Comparison of ENCODE assay signal across 1 cellular context in genomic region chr12:53696285-53696654, GRCh38.
TF ChIP-seq lines count a peak whose summit lies in the region.

No MANE protein-coding gene starts in this region.

TF ChIP-seq in H1, 55 proteins besides CTCF, POLR2A, EP300 and RAD21:
- TF ChIP-seq BCL11A (IDR thresholded peaks at IDR 0.05; ENCODE audit: low read depth in 2 of 2, low read length in 2 of 2) (no peak), TBP (IDR thresholded peaks at IDR 0.05; ENCODE audit: low read depth, low read length) (peak; percentile 53), SIN3A (conservative IDR thresholded peaks at IDR 0.05 in 1 of 2, IDR thresholded peaks at IDR 0.05 in 1 of 2; ENCODE audit: low read depth in 1 of 2, low read length in 2 of 2) (no peak), SP1 (IDR thresholded peaks at IDR 0.05; ENCODE audit: low read depth, low read length) (peak; percentile 89), CHD2 (IDR thresholded peaks at IDR 0.05; ENCODE audit: low read length) (0 out of 2 replicates have a peak, but pooled peaks have one; percentile 30), RBBP5 (IDR thresholded peaks at IDR 0.05; ENCODE audit: borderline replicate concordance, low read depth, low read length) (no peak), TAF1 (IDR thresholded peaks at IDR 0.05; ENCODE audit: low read depth, low read length) (peak; percentile 68; the same call in 1 of the 2 replicates), CEBPB (IDR thresholded peaks at IDR 0.05; ENCODE audit: low read depth, low read length) (no peak), NRF1 (IDR thresholded peaks at IDR 0.05; ENCODE audit: low read depth, low read length) (no peak), YY1 (IDR thresholded peaks at IDR 0.05; ENCODE audit: low read depth, low read length) (no peak), SAP30 (IDR thresholded peaks at IDR 0.05; ENCODE audit: insufficient read depth, insufficient replicate concordance, low read length) (peak; percentile 30), ATF2 (IDR thresholded peaks at IDR 0.05; ENCODE audit: low read length) (no peak), POLR2AphosphoS5 (IDR thresholded peaks at IDR 0.05; ENCODE audit: low read depth, low read length) (0 out of 2 replicates have a peak, but pooled peaks have one; percentile 32), BACH1 (IDR thresholded peaks at IDR 0.05; ENCODE audit: low read length) (no peak), RFX5 (IDR thresholded peaks at IDR 0.05; ENCODE audit: borderline replicate concordance, low read depth, low read length) (peak; percentile 96), CREB1 (IDR thresholded peaks at IDR 0.05) (peak; percentile 19; the same call in 1 of the 2 replicates)
